14 cellular contexts compared by ENCODE assay signal in the genomic region with DNA sequence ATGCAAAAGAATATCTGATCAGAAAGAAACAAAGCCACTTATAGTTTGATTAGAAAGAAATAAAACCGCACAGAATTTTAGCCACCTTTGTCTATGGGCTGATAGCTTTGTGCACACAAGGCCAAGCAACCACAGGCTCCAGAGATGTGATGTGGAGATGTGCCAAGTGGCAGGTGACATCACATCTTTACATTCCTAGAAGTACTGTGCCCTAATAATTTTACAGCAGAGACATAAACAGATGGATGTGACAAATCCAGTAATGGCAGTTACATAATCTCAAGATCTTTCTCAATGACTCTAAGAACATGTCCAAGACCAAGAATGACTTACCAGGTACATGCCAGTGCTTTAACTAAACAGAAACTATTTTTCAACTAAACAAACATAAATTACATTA.
A peak's percentile ranks its signal among the peaks of the same experiment; 100 is the strongest.
DNase-seq lines count a peak whose midpoint lies in the region; TF ChIP-seq lines count a peak whose summit lies in the region.
"Had no signal": no experiment of that assay in that cellular context is flagged by ENCODE, and none has a peak within 500 bp of the region (broad histone marks: within the 10 kb centered on the region; RNA-seq: fewer than 3 reads in every experiment).

No MANE protein-coding gene starts in this region.

- H3K4me1 Mint-ChIP-seq in activated CD4-positive, alpha-beta memory T cell treated with anti-CD3 and anti-CD28 coated beads for 36 hours (ENCODE audit: low read depth), result peaks cover 65% of the 10 kb centered on the region
- H3K4me1 Mint-ChIP-seq in immature natural killer cell (peaks cover 89 to 97% of the 10 kb centered on the region in 2 donors), mesothelial cell of epicardium (peaks cover 8% of the 10 kb centered on the region)

- no peaks in the 10 kb centered on the region for H3K27me3 Mint-ChIP-seq in activated CD4-positive, alpha-beta memory T cell treated with anti-CD3 and anti-CD28 coated beads for 36 hours
- H3K27me3 Mint-ChIP-seq in immature natural killer cell (ENCODE audit: low read depth in 3 of 3) (peaks cover 2 to 6% (median 3%) of the 10 kb centered on the region in 3 donors), mesothelial cell of epicardium (ENCODE audit: low read depth) (peaks cover 9% of the 10 kb centered on the region)

- H3K36me3 Mint-ChIP-seq in activated CD4-positive, alpha-beta memory T cell treated with anti-CD3 and anti-CD28 coated beads for 36 hours, result no peaks in the 10 kb centered on the region
- H3K36me3 Mint-ChIP-seq in immature natural killer cell, result peaks cover 3 to 4% (median 3%) of the 10 kb centered on the region in 3 donors
- no peaks in the 10 kb centered on the region for H3K36me3 Mint-ChIP-seq in mesothelial cell of epicardium

- TF ChIP-seq CTCF in mesothelial cell of epicardium (IDR thresholded peaks at IDR 0.05; ENCODE audit: unreplicated experiment), result no peak

- no peaks in the 10 kb centered on the region for H3K9me3 Mint-ChIP-seq in activated CD4-positive, alpha-beta memory T cell treated with anti-CD3 and anti-CD28 coated beads for 36 hours
- H3K9me3 Mint-ChIP-seq in immature natural killer cell (no peaks in the 10 kb centered on the region), mesothelial cell of epicardium (peaks cover 13% of the 10 kb centered on the region)

- CTCF ChIA-PET in activated CD4-positive, alpha-beta memory T cell treated with anti-CD3 and anti-CD28 coated beads for 36 hours (lab: Charles Lee), result no interaction called here

- DNase-seq in NOMO-1 treated with DMSO at 0.1 percent for 48 hours (lab: John Stamatoyannopoulos, UW; ENCODE audit: unreplicated experiment) (peak; percentile 4), NOMO-1 treated with dmso at 0.1 percent for 144 hours (lab: John Stamatoyannopoulos, UW; ENCODE audit: unreplicated experiment) (no peak), ELR (ENCODE audit: low read depth) (peak; percentile 22), immature natural killer cell (no peak), mesothelial cell of epicardium (ENCODE audit: low spot score in 2 of 2, unreplicated experiment in 2 of 2) (no peak), AG08396 (ENCODE audit: low spot score) (no peak)
- DNase-seq in activated CD4-positive, alpha-beta memory T cell treated with anti-CD3 and anti-CD28 coated beads for 36 hours, result no peak
- no peak for DNase-seq in activated CD4-positive, CD25-positive, alpha-beta regulatory T cell treated with anti-CD3 and anti-CD28 coated beads, Interleukin-2, amount 50 U/mL, for 72 hours
- DNase-seq: dorsolateral prefrontal cortex, MG63, NCI-H2107, sigmoid colon, WERI-Rb-1 had no signal

- H3K27ac Mint-ChIP-seq in activated CD4-positive, alpha-beta memory T cell treated with anti-CD3 and anti-CD28 coated beads for 36 hours, result peak overlapping the region; percentile 63
- peak overlapping the region; percentile 88 to 97 (median 92) for H3K27ac Mint-ChIP-seq in immature natural killer cell
- H3K27ac Mint-ChIP-seq in mesothelial cell of epicardium, result no peak overlapping the region
- H3K27ac Mint-ChIP-seq: stimulated activated memory B cell treated with anti-CD40 and anti-IgM and Interleukin-4, amounts not matched to agents 10 μg/mL and 1 μg/mL and 100 μg/mL, for 72 hours had no signal

- intact Hi-C loops in activated CD4-positive, alpha-beta memory T cell treated with anti-CD3 and anti-CD28 coated beads for 36 hours (cut with micrococcal nuclease), result loop anchor here (2.0 to 10.0 kb wide), 4 partner anchors 66 to 472 kb away; partner anchors contain the start of genes CCT8 and LTN1

- POLR2A ChIA-PET in activated CD4-positive, alpha-beta memory T cell treated with anti-CD3 and anti-CD28 coated beads for 36 hours (lab: Charles Lee), result no interaction called here

- H3K4me3 Mint-ChIP-seq in activated CD4-positive, alpha-beta memory T cell treated with anti-CD3 and anti-CD28 coated beads for 36 hours, result no peak overlapping the region
- peak overlapping the region; percentile 67 to 95 (median 83) for H3K4me3 Mint-ChIP-seq in immature natural killer cell
- H3K4me3 Mint-ChIP-seq in mesothelial cell of epicardium, result no peak overlapping the region
- H3K4me3 Mint-ChIP-seq: stimulated activated memory B cell treated with anti-CD40 and anti-IgM and Interleukin-4, amounts not matched to agents 10 μg/mL and 1 μg/mL and 100 μg/mL, for 72 hours had no signal

Comparison
In these comparisons a context has a peak if more than half of its experiments do, and no peak if none do; other contexts are left out.
1. DNase-seq: peak in NOMO-1 treated with DMSO at 0.1 percent for 48 hours (single experiment) and ELR (single experiment); none in NOMO-1 treated with dmso at 0.1 percent for 144 hours (single experiment), activated CD4-positive, alpha-beta memory T cell treated with anti-CD3 and anti-CD28 coated beads for 36 hours (single experiment), immature natural killer cell (0 of 3), activated CD4-positive, CD25-positive, alpha-beta regulatory T cell treated with anti-CD3 and anti-CD28 coated beads, Interleukin-2, amount 50 U/mL, for 72 hours (single experiment), mesothelial cell of epicardium (0 of 2) and AG08396 (single experiment).
2. H3K4me3 Mint-ChIP-seq: peak in immature natural killer cell (5 of 5); none in activated CD4-positive, alpha-beta memory T cell treated with anti-CD3 and anti-CD28 coated beads for 36 hours (single experiment) and mesothelial cell of epicardium (single experiment).